In genomic region chr1:248196965-248197364, GRCh38 we compare ENCODE assay signal across 3 cellular contexts.
"Had no signal": no experiment of that assay in that cellular context is flagged by ENCODE, and none has a peak within 500 bp of the region (broad histone marks: within the 10 kb centered on the region; RNA-seq: fewer than 3 reads in every experiment).

TSS of gene OR2M3 (plus strand) at chr1:248197265. CDS start at chr1:248203068, 5,803 bp downstream.

- ATAC-seq: GM12878 had no signal

- DNase-seq: GDM1, GF-D8 had no signal

- H3K4me3 ChIP-seq: GM12878 had no signal
